8 cellular contexts compared by ENCODE assay signal in genomic region chr2:25981596-25982272, GRCh38. TPM values are rescaled to one million over a fixed set of nuclear protein-coding genes. Genes with fewer than 3 reads are reported as not detected.
DNase-seq lines count a peak whose midpoint lies in the region; ATAC-seq and TF ChIP-seq lines count a peak whose summit lies in the region.

No MANE protein-coding gene starts in this region.

- H3K36me3 Mint-ChIP-seq in natural killer cell, result no peaks in the 10 kb centered on the region

- no peaks in the 10 kb centered on the region for H3K27me3 Mint-ChIP-seq in natural killer cell (ENCODE audit: low read depth in 2 of 2)

- TF ChIP-seq CTCF in GM10266 (IDR thresholded peaks at IDR 0.05; ENCODE audit: control insufficient read depth, insufficient read depth, low read depth, missing control alignments), result no peak
- no peak for TF ChIP-seq CTCF in epithelial cell of proximal tubule (conservative IDR thresholded peaks at IDR 0.05; ENCODE audit: low read depth, low read length)
- no peak for TF ChIP-seq CTCF in natural killer cell (IDR thresholded peaks at IDR 0.05)

- peak overlapping the region; percentile 86 for H3K4me3 ChIP-seq in H7 (ENCODE audit: insufficient read depth, low read depth, low read length)
- H3K4me3 ChIP-seq in SJSA1, result peak overlapping the region; percentile 67
- H3K4me3 ChIP-seq in epithelial cell of proximal tubule (ENCODE audit: low read depth, low read length), result peak overlapping the region; percentile 84

- H3K4me3 Mint-ChIP-seq in natural killer cell, result peak overlapping the region; percentile 90

- no peaks in the 10 kb centered on the region for H3K9me3 ChIP-seq in SJSA1 (replicated peaks)

- H3K27ac Mint-ChIP-seq in natural killer cell, result peak overlapping the region in 1 of 2 donors; percentile 64

- H3K9me3 Mint-ChIP-seq in natural killer cell, result no peaks in the 10 kb centered on the region

- peak; percentile 28 to 58 (median 39) for ATAC-seq in natural killer cell
- no peak for ATAC-seq in HG03457 (IDR thresholded peaks at IDR 0.05; ENCODE audit: unreplicated experiment)
- ATAC-seq in HG03108 (IDR thresholded peaks at IDR 0.05; ENCODE audit: unreplicated experiment), result no peak

- H3K36me3 ChIP-seq in H7 (replicated peaks; ENCODE audit: control insufficient read depth, insufficient read depth, low read length) (peaks cover 10% of the 10 kb centered on the region), SJSA1 (no peaks in the 10 kb centered on the region)

- H3K4me1 Mint-ChIP-seq in natural killer cell, result peaks cover 11 to 32% of the 10 kb centered on the region in 2 donors

- no peak overlapping the region for H3K27ac ChIP-seq in SJSA1

- H3K4me1 ChIP-seq in SJSA1 (replicated peaks), result peaks cover 28% of the 10 kb centered on the region

- intact Hi-C loops in natural killer cell (cut with micrococcal nuclease), result loop anchor here (1.0 kb wide), 1 partner anchor 10 kb away; no protein-coding TSS in a partner anchor

- DNase-seq in GM10266 (ENCODE audit: extremely low spot score) (peak; percentile 41), H7 (peak; percentile 71), SJSA1 (ENCODE audit: low read depth in 1 of 2, low spot score in 2 of 2) (no peak), epithelial cell of proximal tubule (ENCODE audit: low read depth) (no peak), natural killer cell (no peak), glomerular visceral epithelial cell (ENCODE audit: extremely low spot score) (no peak)

- H3K27me3 ChIP-seq in H7 (ENCODE audit: control insufficient read depth, insufficient read depth, low read length) (no peaks in the 10 kb centered on the region), SJSA1 (replicated peaks) (no peaks in the 10 kb centered on the region)

RNA-seq across cellular contexts. Expression of gene KIF3C, which starts 0.6 kb away (rescaled TPM):
- 24.7 and 27.5 TPM in 2 replicates for total RNA-seq in H7 (2014; rRNA removed; shearing (Covaris generic))
- 5.3 and 5.4 TPM in 2 replicates for total RNA-seq in SJSA1 (2014; rRNA removed; shearing (Covaris generic))
- total RNA-seq in epithelial cell of proximal tubule (26.3 and 30.1 TPM in 2 replicates), natural killer cell (1 to 10 TPM; 4.4 to 6.8 (median 5.1) TPM)

RNA-seq across cellular contexts. Expression of gene RAB10, which starts 52.1 kb away (rescaled TPM):
- 92.6 and 101 TPM in 2 replicates for total RNA-seq in H7 (2014; rRNA removed; shearing (Covaris generic))
- total RNA-seq in SJSA1 (2014; rRNA removed; shearing (Covaris generic)), result 92.7 and 186 TPM in 2 replicates
- total RNA-seq in epithelial cell of proximal tubule, result 90.4 and 154 TPM in 2 replicates
- 10 to 100 TPM; 35.8 to 44.2 (median 39.5) TPM for total RNA-seq in natural killer cell

Comparison
In these comparisons a context has a peak if more than half of its experiments do, and no peak if none do; other contexts are left out.
1. DNase-seq: peak in GM10266 (single experiment) and H7 (single experiment); none in SJSA1 (0 of 2), epithelial cell of proximal tubule (single experiment), natural killer cell (single experiment) and glomerular visceral epithelial cell (single experiment).
2. ATAC-seq: peak in natural killer cell (3 of 3); none in HG03457 (single experiment) and HG03108 (single experiment).
3. Peak in every context shown above with its lines, with median percentiles within 50 percentile points of each other: H3K4me3 ChIP-seq.